ENCODE assay signal across 26 cellular contexts in the genomic region with DNA sequence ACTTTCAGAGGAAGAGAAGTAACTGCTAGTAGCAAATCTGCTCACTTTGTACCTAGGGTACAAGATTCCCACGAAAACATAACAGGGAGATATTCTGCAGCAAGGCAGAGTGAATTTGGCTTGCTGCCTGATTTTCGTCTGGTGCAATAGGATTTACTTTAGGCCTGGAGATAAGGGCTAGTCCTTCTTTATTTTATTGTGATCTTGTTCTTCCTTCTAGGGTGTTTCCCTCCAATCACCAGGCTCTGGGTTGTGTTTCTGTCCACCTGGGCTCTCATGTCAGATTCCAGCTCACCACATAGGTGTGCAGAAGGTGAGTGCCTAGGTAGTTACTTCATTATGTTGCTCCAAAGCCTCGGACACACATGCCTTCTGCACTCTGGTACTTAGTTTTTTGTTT.
"Had no signal": no experiment of that assay in that cellular context is flagged by ENCODE, and none has a peak within 500 bp of the region (broad histone marks: within the 10 kb centered on the region; RNA-seq: fewer than 3 reads in every experiment).

No MANE protein-coding gene starts in this region.

- ATAC-seq: naive thymus-derived CD8-positive, alpha-beta T cell; right lobe of liver; stimulated activated naive B cell treated with anti-CD40 and anti-IgM and Interleukin-4, amounts not matched to agents 10 μg/mL and 1 μg/mL and 100 μg/mL, for 72 hours; upper lobe of right lung; WTC11 had no signal

- H3K27me3 Mint-ChIP-seq: stimulated activated naive B cell treated with anti-CD40 and anti-IgM and Interleukin-4, amounts not matched to agents 10 μg/mL and 1 μg/mL and 100 μg/mL, for 72 hours had no signal

- H3K36me3 ChIP-seq: brain microvascular endothelial cell, left ventricle myocardium inferior, neutrophil, right lobe of liver, thoracic aorta, upper lobe of right lung had no signal

- DNase-seq: activated CD4-positive, alpha-beta T cell treated with anti-CD3 and anti-CD28 coated beads, Interleukin-2, amount 50 U/mL, for 48 hours; activated gamma-delta T cell; anterior cingulate cortex; brain microvascular endothelial cell; central memory CD4-positive, alpha-beta T cell; dermis blood vessel endothelial cell; effector memory CD4-positive, alpha-beta T cell; glutamatergic neuron; hippocampal formation; kidney glomerular epithelial cell; left ventricle myocardium inferior; naive thymus-derived CD8-positive, alpha-beta T cell; right lobe of liver; stimulated activated CD4-positive, alpha-beta T cell treated with anti-CD3 and anti-CD28 coated beads, Interleukin-15, amount 100 ng/mL, for 24 hours; stimulated activated CD4-positive, alpha-beta T cell treated with anti-CD3 and anti-CD28 coated beads, Interleukin-2, amount 100 ng/mL, for 48 hours; stimulated activated CD8-positive, alpha-beta memory T cell treated with anti-CD3 and anti-CD28 coated beads, Interleukin-4, amount 100 ng/mL, for 48 hours; stimulated activated naive B cell treated with anti-CD40 and anti-IgM and Interleukin-4, amounts not matched to agents 10 μg/mL and 1 μg/mL and 100 μg/mL, for 72 hours; T-helper 1 cell; T1000; upper lobe of right lung had no signal

- H3K9me3 ChIP-seq: left ventricle myocardium inferior, neutrophil, right lobe of liver, thoracic aorta, upper lobe of right lung had no signal

- H3K4me1 Mint-ChIP-seq: activated naive CD4-positive, alpha-beta T cell treated with anti-CD3 and anti-CD28 coated beads, Interleukin-2, amount 50 U/mL, for 24 hours; naive thymus-derived CD8-positive, alpha-beta T cell; stimulated activated naive B cell treated with anti-CD40 and anti-IgM and Interleukin-4, amounts not matched to agents 10 μg/mL and 1 μg/mL and 100 μg/mL, for 72 hours had no signal

- H3K4me3 Mint-ChIP-seq: activated naive CD4-positive, alpha-beta T cell treated with anti-CD3 and anti-CD28 coated beads, Interleukin-2, amount 50 U/mL, for 24 hours; activated T-helper 1 cell treated with anti-CD3 and anti-CD28 coated beads, Interleukin-12 subunit alpha, Interleukin-12 subunit beta, Interleukin-2, Interleukin-4 antibody, amounts not matched to agents 30 ng/mL and 10 ng/mL and 1 ng/mL, durations not matched to agents 14 hours and 24 hours and 36 hours; naive thymus-derived CD8-positive, alpha-beta T cell; stimulated activated naive B cell treated with anti-CD40 and anti-IgM and Interleukin-4, amounts not matched to agents 10 μg/mL and 1 μg/mL and 100 μg/mL, for 72 hours; WTC11 had no signal

- H3K27me3 ChIP-seq: brain microvascular endothelial cell, neutrophil, right lobe of liver, upper lobe of right lung had no signal

- H3K9me3 Mint-ChIP-seq: activated naive CD4-positive, alpha-beta T cell treated with anti-CD3 and anti-CD28 coated beads, Interleukin-2, amount 50 U/mL, for 24 hours; activated T-helper 1 cell treated with anti-CD3 and anti-CD28 coated beads, Interleukin-12 subunit alpha, Interleukin-12 subunit beta, Interleukin-2, Interleukin-4 antibody, amounts not matched to agents 30 ng/mL and 10 ng/mL and 1 ng/mL, durations not matched to agents 14 hours and 24 hours and 36 hours; naive thymus-derived CD8-positive, alpha-beta T cell; stimulated activated naive B cell treated with anti-CD40 and anti-IgM and Interleukin-4, amounts not matched to agents 10 μg/mL and 1 μg/mL and 100 μg/mL, for 72 hours had no signal

- H3K27ac Mint-ChIP-seq: activated naive CD4-positive, alpha-beta T cell treated with anti-CD3 and anti-CD28 coated beads, Interleukin-2, amount 50 U/mL, for 24 hours; activated T-helper 1 cell treated with anti-CD3 and anti-CD28 coated beads, Interleukin-12 subunit alpha, Interleukin-12 subunit beta, Interleukin-2, Interleukin-4 antibody, amounts not matched to agents 30 ng/mL and 10 ng/mL and 1 ng/mL, durations not matched to agents 14 hours and 24 hours and 36 hours; stimulated activated naive B cell treated with anti-CD40 and anti-IgM and Interleukin-4, amounts not matched to agents 10 μg/mL and 1 μg/mL and 100 μg/mL, for 72 hours; WTC11 had no signal

- H3K4me3 ChIP-seq: left ventricle myocardium inferior, right lobe of liver, skin epidermis, thoracic aorta, upper lobe of right lung had no signal

- H3K4me1 ChIP-seq: left ventricle myocardium inferior, right lobe of liver, upper lobe of right lung had no signal

- H3K36me3 Mint-ChIP-seq: activated naive CD4-positive, alpha-beta T cell treated with anti-CD3 and anti-CD28 coated beads, Interleukin-2, amount 50 U/mL, for 24 hours; naive thymus-derived CD8-positive, alpha-beta T cell; stimulated activated naive B cell treated with anti-CD40 and anti-IgM and Interleukin-4, amounts not matched to agents 10 μg/mL and 1 μg/mL and 100 μg/mL, for 72 hours; WTC11 had no signal

- H3K27ac ChIP-seq: brain microvascular endothelial cell, left ventricle myocardium inferior, neutrophil, right lobe of liver, skin epidermis, thoracic aorta, upper lobe of right lung had no signal
